ENCODE assay signal across 28 cellular contexts in the genomic region with DNA sequence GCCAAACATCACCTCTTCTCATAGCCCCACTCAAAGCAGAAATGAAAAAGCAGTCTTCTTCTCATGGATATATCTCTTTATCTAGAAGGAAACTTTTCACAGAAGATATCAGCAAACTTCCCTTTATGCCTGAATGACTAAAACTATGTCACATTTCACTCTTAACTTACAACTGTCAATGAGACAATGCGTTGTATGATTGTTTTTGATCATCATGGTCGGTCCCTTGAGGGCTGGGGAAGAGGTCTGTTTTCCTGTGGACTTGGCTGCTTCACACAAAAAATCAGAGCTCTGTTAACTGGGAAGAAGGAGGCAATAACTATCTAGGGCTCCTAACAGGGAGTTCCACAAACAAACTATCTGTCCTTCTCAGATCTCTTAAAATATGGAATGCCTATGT. TPM values are rescaled to one million over a fixed set of nuclear protein-coding genes. Genes with fewer than 3 reads are reported as not detected.
"Had no signal": no experiment of that assay in that cellular context is flagged by ENCODE, and none has a peak within 500 bp of the region (broad histone marks: within the 10 kb centered on the region; RNA-seq: fewer than 3 reads in every experiment).

No MANE protein-coding gene starts in this region.

- H3K4me1 Mint-ChIP-seq: activated CD8-positive, alpha-beta memory T cell treated with anti-CD3 and anti-CD28 coated beads, Interleukin-2, amount 10 ng/mL, durations not matched to agents 7 days and 5 days; stimulated activated effector memory CD8-positive, alpha-beta T cell treated with anti-CD3 and anti-CD28 coated beads, Interleukin-12 subunit alpha, Interleukin-12 subunit beta, amount 100 ng/mL, for 72 hours had no signal

- H3K27me3 ChIP-seq: gastroesophageal sphincter, sigmoid colon, tibial artery had no signal

- ATAC-seq: activated CD4-positive, alpha-beta T cell treated with anti-CD3 and anti-CD28 coated beads for 36 hours; activated CD8-positive, alpha-beta memory T cell treated with anti-CD3 and anti-CD28 coated beads, Interleukin-2, amount 10 ng/mL, durations not matched to agents 7 days and 5 days; activated CD8-positive, alpha-beta T cell treated with anti-CD3 and anti-CD28 coated beads, Interleukin-2, amount 10 ng/mL, durations not matched to agents 7 days and 5 days; activated naive CD4-positive, alpha-beta T cell treated with anti-CD3 and anti-CD28 coated beads, Interleukin-2, amount 50 U/mL, for 72 hours; effector memory CD8-positive, alpha-beta T cell; gastroesophageal sphincter; heart right ventricle; left cardiac atrium; left ventricle myocardium superior; naive thymus-derived CD4-positive, alpha-beta T cell; pancreas; psoas muscle; stimulated activated effector memory CD8-positive, alpha-beta T cell treated with anti-CD3 and anti-CD28 coated beads, Interleukin-12 subunit alpha, Interleukin-12 subunit beta, amount 100 ng/mL, for 72 hours; upper lobe of right lung had no signal

- H3K36me3 ChIP-seq: gastroesophageal sphincter, heart right ventricle, pancreas, sigmoid colon, tibial artery, upper lobe of right lung had no signal

- H3K4me3 Mint-ChIP-seq: activated CD4-positive, alpha-beta T cell treated with anti-CD3 and anti-CD28 coated beads for 36 hours; activated CD8-positive, alpha-beta memory T cell treated with anti-CD3 and anti-CD28 coated beads, Interleukin-2, amount 10 ng/mL, durations not matched to agents 7 days and 5 days; activated CD8-positive, alpha-beta T cell treated with anti-CD3 and anti-CD28 coated beads, Interleukin-2, amount 10 ng/mL, durations not matched to agents 7 days and 5 days; effector memory CD8-positive, alpha-beta T cell; mesothelial cell of epicardium; naive thymus-derived CD4-positive, alpha-beta T cell; stimulated activated effector memory CD8-positive, alpha-beta T cell treated with anti-CD3 and anti-CD28 coated beads, Interleukin-12 subunit alpha, Interleukin-12 subunit beta, amount 100 ng/mL, for 72 hours; stimulated activated naive CD8-positive, alpha-beta T cell treated with anti-CD3 and anti-CD28 coated beads, Interleukin-15, Interleukin-2, amounts not matched to agents 100 ng/mL and 50 ng/mL, for 24 hours; T-helper 1 cell treated with Interleukin-12 subunit alpha and Interleukin-12 subunit beta and Interleukin-4 antibody, amounts not matched to agents 30 μg/mL and 1 μg/mL, for 36 hours had no signal

- H3K36me3 Mint-ChIP-seq: activated CD8-positive, alpha-beta memory T cell treated with anti-CD3 and anti-CD28 coated beads, Interleukin-2, amount 10 ng/mL, durations not matched to agents 7 days and 5 days; mesothelial cell of epicardium; naive thymus-derived CD4-positive, alpha-beta T cell; stimulated activated effector memory CD8-positive, alpha-beta T cell treated with anti-CD3 and anti-CD28 coated beads, Interleukin-12 subunit alpha, Interleukin-12 subunit beta, amount 100 ng/mL, for 72 hours had no signal

- H3K9me3 ChIP-seq: gastroesophageal sphincter, heart right ventricle, pancreas, psoas muscle, sigmoid colon, tibial artery, upper lobe of right lung had no signal

- H3K27ac ChIP-seq: coronary artery, gastroesophageal sphincter, heart right ventricle, pancreas, psoas muscle, sigmoid colon, tibial artery, upper lobe of right lung had no signal

- H3K27ac Mint-ChIP-seq: activated CD4-positive, alpha-beta T cell treated with anti-CD3 and anti-CD28 coated beads for 36 hours; activated CD8-positive, alpha-beta memory T cell treated with anti-CD3 and anti-CD28 coated beads, Interleukin-2, amount 10 ng/mL, durations not matched to agents 7 days and 5 days; activated CD8-positive, alpha-beta T cell treated with anti-CD3 and anti-CD28 coated beads, Interleukin-2, amount 10 ng/mL, durations not matched to agents 7 days and 5 days; activated naive CD4-positive, alpha-beta T cell treated with anti-CD3 and anti-CD28 coated beads, Interleukin-2, amount 50 U/mL, for 72 hours; activated T-helper 2 cell treated with anti-CD3 and anti-CD28 coated beads, Interferon-gamma antibody, Interleukin-2, Interleukin-4, amounts not matched to agents 10 μg/mL and 5 μg/mL and 100 μg/mL, durations not matched to agents 14 hours and 24 hours and 36 hours; effector memory CD8-positive, alpha-beta T cell; mesothelial cell of epicardium; naive thymus-derived CD4-positive, alpha-beta T cell; stimulated activated effector memory CD8-positive, alpha-beta T cell treated with anti-CD3 and anti-CD28 coated beads, Interleukin-12 subunit alpha, Interleukin-12 subunit beta, amount 100 ng/mL, for 72 hours; stimulated activated naive CD8-positive, alpha-beta T cell treated with anti-CD3 and anti-CD28 coated beads, Interleukin-15, Interleukin-2, amounts not matched to agents 100 ng/mL and 50 ng/mL, for 24 hours; T-helper 1 cell treated with Interleukin-12 subunit alpha and Interleukin-12 subunit beta and Interleukin-4 antibody, amounts not matched to agents 30 μg/mL and 1 μg/mL, for 36 hours had no signal

- H3K4me1 ChIP-seq: pancreas, psoas muscle, upper lobe of right lung had no signal

- H3K9me3 Mint-ChIP-seq: activated T-helper 2 cell treated with anti-CD3 and anti-CD28 coated beads, Interferon-gamma antibody, Interleukin-2, Interleukin-4, amounts not matched to agents 10 μg/mL and 5 μg/mL and 100 μg/mL, durations not matched to agents 14 hours and 24 hours and 36 hours; mesothelial cell of epicardium; stimulated activated effector memory CD8-positive, alpha-beta T cell treated with anti-CD3 and anti-CD28 coated beads, Interleukin-12 subunit alpha, Interleukin-12 subunit beta, amount 100 ng/mL, for 72 hours; stimulated activated naive CD8-positive, alpha-beta T cell treated with anti-CD3 and anti-CD28 coated beads, Interleukin-15, Interleukin-2, amounts not matched to agents 100 ng/mL and 50 ng/mL, for 24 hours; T-helper 1 cell treated with Interleukin-12 subunit alpha and Interleukin-12 subunit beta and Interleukin-4 antibody, amounts not matched to agents 30 μg/mL and 1 μg/mL, for 36 hours had no signal

- H3K4me3 ChIP-seq: coronary artery, gastroesophageal sphincter, heart right ventricle, pancreas, psoas muscle, sigmoid colon, tibial artery, upper lobe of right lung had no signal

- DNase-seq: activated CD4-positive, alpha-beta T cell treated with anti-CD3 and anti-CD28 coated beads for 36 hours; activated CD4-positive, CD25-positive, alpha-beta regulatory T cell; activated CD8-positive, alpha-beta memory T cell treated with anti-CD3 and anti-CD28 coated beads, Interleukin-2, amount 10 ng/mL, durations not matched to agents 7 days and 5 days; activated CD8-positive, alpha-beta T cell treated with anti-CD3 and anti-CD28 coated beads, Interleukin-2, amount 10 ng/mL, durations not matched to agents 7 days and 5 days; activated T-cell treated with anti-CD3 and anti-CD28 coated beads, Interleukin-2, amount 50 U/mL, for 48 hours; cerebellar nuclear complex; effector memory CD8-positive, alpha-beta T cell; heart right ventricle; left cardiac atrium; left ventricle myocardium superior; naive thymus-derived CD4-positive, alpha-beta T cell; pancreas; psoas muscle; sigmoid colon; small intestine; stimulated activated CD4-positive, alpha-beta T cell treated with anti-CD3 and anti-CD28 coated beads, Interleukin-4, amount 100 ng/mL, for 24 hours; SW 1271; T1000; tibial artery; upper lobe of right lung had no signal

RNA-seq across cellular contexts. Expression of a gene that starts 5.1 kb away (rescaled TPM):
- total RNA-seq: activated CD4-positive, alpha-beta T cell treated with anti-CD3 and anti-CD28 coated beads for 36 hours; activated CD8-positive, alpha-beta memory T cell treated with anti-CD3 and anti-CD28 coated beads, Interleukin-2, amount 10 ng/mL, durations not matched to agents 7 days and 5 days; activated CD8-positive, alpha-beta T cell treated with anti-CD3 and anti-CD28 coated beads, Interleukin-2, amount 10 ng/mL, durations not matched to agents 7 days and 5 days; activated naive CD4-positive, alpha-beta T cell treated with anti-CD3 and anti-CD28 coated beads, Interleukin-2, amount 50 U/mL, for 72 hours; activated T-helper 2 cell treated with anti-CD3 and anti-CD28 coated beads, Interferon-gamma antibody, Interleukin-2, Interleukin-4, amounts not matched to agents 10 μg/mL and 5 μg/mL and 100 μg/mL, durations not matched to agents 14 hours and 24 hours and 36 hours; naive thymus-derived CD4-positive, alpha-beta T cell had no signal
